19 cellular contexts compared by ENCODE assay signal in the genomic region with DNA sequence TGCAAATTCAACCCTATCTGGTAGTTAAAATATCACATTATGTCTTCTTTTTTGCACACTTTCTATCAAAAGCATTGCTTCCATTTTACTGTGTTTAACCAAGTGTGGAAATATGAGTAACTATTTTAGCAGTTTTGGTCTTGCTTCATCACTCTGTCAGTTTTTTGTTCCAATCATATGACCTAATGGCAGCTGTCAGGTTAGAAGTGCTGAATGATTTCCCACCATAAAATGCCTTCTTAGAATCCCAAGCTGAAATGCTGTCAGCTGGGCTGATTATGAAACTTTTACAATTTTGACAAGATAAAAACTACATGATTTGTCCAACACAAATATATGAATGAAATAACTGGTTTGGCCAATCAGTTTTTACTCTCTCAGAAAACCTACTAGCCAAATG.
"Had no signal": no experiment of that assay in that cellular context is flagged by ENCODE, and none has a peak within 500 bp of the region (broad histone marks: within the 10 kb centered on the region; RNA-seq: fewer than 3 reads in every experiment).

No MANE protein-coding gene starts in this region.

- H3K9me3 ChIP-seq: colonic mucosa, gastrocnemius medialis, heart left ventricle, lower lobe of right lung, upper lobe of right lung had no signal

- ATAC-seq: activated T-cell treated with anti-CD3 and anti-CD28 coated beads, Interleukin-2, amount 50 U/mL, for 72 hours; gastrocnemius medialis; lower lobe of right lung; natural killer cell treated with Interleukin-12 subunit alpha and Interleukin-12 subunit beta and Interleukin-15 and Interleukin-18, amount 100 ng/mL, for 72 hours; sciatic nerve; stimulated activated effector memory CD8-positive, alpha-beta T cell treated with anti-CD3 and anti-CD28 coated beads, Interleukin-12 subunit alpha, Interleukin-12 subunit beta, amount 100 ng/mL, for 72 hours; upper lobe of right lung had no signal

- DNase-seq: activated CD4-positive, alpha-beta T cell treated with anti-CD3 and anti-CD28 coated beads for 1 hour; activated gamma-delta T cell; activated T-cell treated with anti-CD3 and anti-CD28 coated beads, Interleukin-2, amount 50 U/mL, for 72 hours; caudate nucleus; colonic mucosa; endodermal cell; gastrocnemius medialis; heart left ventricle; lower lobe of right lung; stimulated activated CD4-positive, alpha-beta T cell treated with anti-CD3 and anti-CD28 coated beads, Interleukin-4, amount 100 ng/mL, for 24 hours; SW 1271; T-helper 2 cell; upper lobe of right lung; WERI-Rb-1 had no signal

- H3K9me3 Mint-ChIP-seq: activated naive CD4-positive, alpha-beta T cell treated with anti-CD3 and anti-CD28 coated beads, Interleukin-2, amount 50 U/mL, for 24 hours; endodermal cell; natural killer cell treated with Interleukin-12 subunit alpha and Interleukin-12 subunit beta and Interleukin-15 and Interleukin-18, amount 100 ng/mL, for 72 hours had no signal

- H3K36me3 Mint-ChIP-seq: activated naive CD4-positive, alpha-beta T cell treated with anti-CD3 and anti-CD28 coated beads, Interleukin-2, amount 50 U/mL, for 24 hours; natural killer cell treated with Interleukin-12 subunit alpha and Interleukin-12 subunit beta and Interleukin-15 and Interleukin-18, amount 100 ng/mL, for 72 hours; stimulated activated effector memory CD8-positive, alpha-beta T cell treated with anti-CD3 and anti-CD28 coated beads, Interleukin-12 subunit alpha, Interleukin-12 subunit beta, amount 100 ng/mL, for 72 hours had no signal

- H3K4me1 Mint-ChIP-seq: activated naive CD4-positive, alpha-beta T cell treated with anti-CD3 and anti-CD28 coated beads, Interleukin-2, amount 50 U/mL, for 24 hours; stimulated activated effector memory CD8-positive, alpha-beta T cell treated with anti-CD3 and anti-CD28 coated beads, Interleukin-12 subunit alpha, Interleukin-12 subunit beta, amount 100 ng/mL, for 72 hours had no signal

- H3K79me2 ChIP-seq: parathyroid adenoma had no signal

- H3K4me3 Mint-ChIP-seq: activated naive CD4-positive, alpha-beta T cell treated with anti-CD3 and anti-CD28 coated beads, Interleukin-2, amount 50 U/mL, for 24 hours; activated T-cell treated with anti-CD3 and anti-CD28 coated beads, Interleukin-2, amount 50 U/mL, for 72 hours; endodermal cell; natural killer cell treated with Interleukin-12 subunit alpha and Interleukin-12 subunit beta and Interleukin-15 and Interleukin-18, amount 100 ng/mL, for 72 hours; stimulated activated effector memory CD8-positive, alpha-beta T cell treated with anti-CD3 and anti-CD28 coated beads, Interleukin-12 subunit alpha, Interleukin-12 subunit beta, amount 100 ng/mL, for 72 hours had no signal

- H2AFZ ChIP-seq: parathyroid adenoma had no signal

- H3K36me3 ChIP-seq: colonic mucosa, gastrocnemius medialis, heart left ventricle, lower lobe of right lung, upper lobe of right lung, WERI-Rb-1 had no signal

- H3K4me1 ChIP-seq: colonic mucosa, gastrocnemius medialis, heart left ventricle, lower lobe of right lung, parathyroid adenoma, upper lobe of right lung had no signal

- H3K27me3 Mint-ChIP-seq: activated naive CD4-positive, alpha-beta T cell treated with anti-CD3 and anti-CD28 coated beads, Interleukin-2, amount 50 U/mL, for 24 hours; natural killer cell treated with Interleukin-12 subunit alpha and Interleukin-12 subunit beta and Interleukin-15 and Interleukin-18, amount 100 ng/mL, for 72 hours had no signal

- H3K27ac ChIP-seq: colonic mucosa, gastrocnemius medialis, heart left ventricle, lower lobe of right lung, parathyroid adenoma, upper lobe of right lung, WERI-Rb-1 had no signal

- H3K27me3 ChIP-seq: colonic mucosa, gastrocnemius medialis, heart left ventricle, upper lobe of right lung had no signal

- H3K4me3 ChIP-seq: colonic mucosa, gastrocnemius medialis, heart left ventricle, lower lobe of right lung, upper lobe of right lung had no signal

- H3K9ac ChIP-seq: parathyroid adenoma had no signal

- H3K27ac Mint-ChIP-seq: activated naive CD4-positive, alpha-beta T cell treated with anti-CD3 and anti-CD28 coated beads, Interleukin-2, amount 50 U/mL, for 24 hours; activated T-cell treated with anti-CD3 and anti-CD28 coated beads, Interleukin-2, amount 50 U/mL, for 72 hours; endodermal cell; natural killer cell treated with Interleukin-12 subunit alpha and Interleukin-12 subunit beta and Interleukin-15 and Interleukin-18, amount 100 ng/mL, for 72 hours; stimulated activated effector memory CD8-positive, alpha-beta T cell treated with anti-CD3 and anti-CD28 coated beads, Interleukin-12 subunit alpha, Interleukin-12 subunit beta, amount 100 ng/mL, for 72 hours had no signal
